Comparison of ENCODE assay signal across 16 cellular contexts in genomic region chr12:123798518-123798917, GRCh38.
A peak's percentile ranks its signal among the peaks of the same experiment; 100 is the strongest.
DNase-seq lines count a peak whose midpoint lies in the region; ATAC-seq and FAIRE-seq lines count a peak whose summit lies in the region.
"Had no signal": no experiment of that assay in that cellular context is flagged by ENCODE, and none has a peak within 500 bp of the region (broad histone marks: within the 10 kb centered on the region; RNA-seq: fewer than 3 reads in every experiment).

No MANE protein-coding gene starts in this region.

- FAIRE-seq in G401.6 (lab: Jason Lieb, UNC), result peak; percentile 50
- peak; percentile 28 for FAIRE-seq in colon (lab: Jason Lieb, UNC)
- FAIRE-seq: A549, D721Med, GM12891 had no signal

- no peak for ATAC-seq in GM18520 (IDR thresholded peaks at IDR 0.05; ENCODE audit: unreplicated experiment)
- ATAC-seq: A549; CD8-positive, alpha-beta T cell had no signal

- DNase-seq in cerebellar nuclear complex (lab: John Stamatoyannopoulos, UW), result no peak
- no peak for DNase-seq in kidney tubule cell (ENCODE audit: low spot score)
- DNase-seq: 8988T; AML-193; Caco-2; Calu3; CD4-positive, alpha-beta T cell; CD8-positive, alpha-beta T cell; DMS79 treated with DMSO at 0.1 percent for 48 hours; GDM1 had no signal
